In genomic region chr5:5271606-5272321, GRCh38 we compare ENCODE assay signal across 10 cellular contexts.
DNase-seq lines count a peak whose midpoint lies in the region; ATAC-seq and TF ChIP-seq lines count a peak whose summit lies in the region.
"Had no signal": no experiment of that assay in that cellular context is flagged by ENCODE, and none has a peak within 500 bp of the region (broad histone marks: within the 10 kb centered on the region; RNA-seq: fewer than 3 reads in every experiment).

No MANE protein-coding gene starts in this region.

- H3K4me1 ChIP-seq in sigmoid colon, result peaks cover 0 to 13% (median 12%) of the 10 kb centered on the region in 4 donors
- H3K4me1 ChIP-seq in naive thymus-derived CD4-positive, alpha-beta T cell (ENCODE audit: control insufficient read depth in 2 of 2, insufficient read depth in 2 of 2, low read length in 2 of 2), result no peaks in the 10 kb centered on the region

- no peak overlapping the region for H3K27ac Mint-ChIP-seq in naive thymus-derived CD4-positive, alpha-beta T cell

- intact Hi-C loops in sigmoid colon (cut with DNase I), result no loop called here
- intact Hi-C loops in naive thymus-derived CD4-positive, alpha-beta T cell (cut with micrococcal nuclease), result no loop called here

- peaks cover 0 to 26% (median 5%) of the 10 kb centered on the region in 5 donors for H3K27me3 Mint-ChIP-seq in naive thymus-derived CD4-positive, alpha-beta T cell

- 55 to 57% methylated on average over 13 of the region's 13 CpGs for WGBS in sigmoid colon, 2 donors

- TF ChIP-seq CTCF in foreskin fibroblast (IDR thresholded peaks at IDR 0.05; ENCODE audit: low read depth, low read length), result no peak
- TF ChIP-seq CTCF in sigmoid colon (IDR thresholded peaks at IDR 0.05), result no peak

- no peak for TF ChIP-seq POLR2A in sigmoid colon (IDR thresholded peaks at IDR 0.05)

- H3K27ac ChIP-seq in sigmoid colon, result no peak overlapping the region
- H3K27ac ChIP-seq in naive thymus-derived CD4-positive, alpha-beta T cell (ENCODE audit: low read depth, low read length), result no peak overlapping the region
- H3K27ac ChIP-seq: adrenal gland had no signal

- POLR2A ChIA-PET in naive thymus-derived CD4-positive, alpha-beta T cell (lab: Charles Lee), result no interaction called here

- no peaks in the 10 kb centered on the region for H3K36me3 ChIP-seq in sigmoid colon
- no peaks in the 10 kb centered on the region for H3K36me3 ChIP-seq in naive thymus-derived CD4-positive, alpha-beta T cell (ENCODE audit: control insufficient read depth in 2 of 3, insufficient read depth in 3 of 3, low read length in 3 of 3)
- H3K36me3 ChIP-seq: adrenal gland had no signal

- no peak for TF ChIP-seq EP300 in sigmoid colon (IDR thresholded peaks at IDR 0.05)

- no peaks in the 10 kb centered on the region for H3K9me3 ChIP-seq in sigmoid colon
- H3K9me3 ChIP-seq in naive thymus-derived CD4-positive, alpha-beta T cell (ENCODE audit: control insufficient read depth in 2 of 3, low read length in 3 of 3), result no peaks in the 10 kb centered on the region
- H3K9me3 ChIP-seq: adrenal gland had no signal

- DNase-seq in HT-29 (ENCODE audit: low spot score), result peak; percentile 14
- peak; percentile 52 for DNase-seq in SK-N-DZ (ENCODE audit: low spot score)
- DNase-seq in foreskin fibroblast, result no peak
- DNase-seq in sigmoid colon, result no peak
- DNase-seq in naive thymus-derived CD4-positive, alpha-beta T cell, result no peak
- no peak for DNase-seq in COLO668 (lab: John Stamatoyannopoulos, UW; ENCODE audit: unreplicated experiment)
- no peak for DNase-seq in NCI-H510A (lab: John Stamatoyannopoulos, UW)
- DNase-seq: activated CD4-positive, CD25-positive, alpha-beta regulatory T cell treated with anti-CD3 and anti-CD28 coated beads, Interleukin-2, amount 50 U/mL, for 72 hours had no signal

- no peaks in the 10 kb centered on the region for H3K36me3 Mint-ChIP-seq in naive thymus-derived CD4-positive, alpha-beta T cell

- ATAC-seq in naive thymus-derived CD4-positive, alpha-beta T cell, result no peak
- no peak for ATAC-seq in HG03565 (IDR thresholded peaks at IDR 0.05; ENCODE audit: unreplicated experiment)

- H3K27me3 ChIP-seq in sigmoid colon, result no peaks in the 10 kb centered on the region
- no peaks in the 10 kb centered on the region for H3K27me3 ChIP-seq in naive thymus-derived CD4-positive, alpha-beta T cell (ENCODE audit: control insufficient read depth in 2 of 2, insufficient read depth in 2 of 2, low read length in 2 of 2)
- H3K27me3 ChIP-seq: adrenal gland had no signal

- H3K4me1 Mint-ChIP-seq in naive thymus-derived CD4-positive, alpha-beta T cell, result no peaks in the 10 kb centered on the region

- no peak overlapping the region for H3K4me3 Mint-ChIP-seq in naive thymus-derived CD4-positive, alpha-beta T cell

- CTCF ChIA-PET in naive thymus-derived CD4-positive, alpha-beta T cell (lab: Charles Lee), result no interaction called here

- H3K4me3 ChIP-seq in foreskin fibroblast (ENCODE audit: low read depth in 1 of 2, low read length in 2 of 2) (peak overlapping the region; percentile 14 to 16), sigmoid colon (peak overlapping the region in 3 of 4 donors; percentile 0 to 21 (median 20))
- H3K4me3 ChIP-seq in naive thymus-derived CD4-positive, alpha-beta T cell (ENCODE audit: low read length), result no peak overlapping the region
- H3K4me3 ChIP-seq: adrenal gland had no signal

- peaks cover 0 to 12% (median 0%) of the 10 kb centered on the region in 11 donors for H3K9me3 Mint-ChIP-seq in naive thymus-derived CD4-positive, alpha-beta T cell

Comparison
In these comparisons a context has a peak if more than half of its experiments do, and no peak if none do; other contexts are left out.
1. DNase-seq: peak in HT-29 (single experiment) and SK-N-DZ (single experiment); none in foreskin fibroblast (0 of 2), sigmoid colon (single experiment), naive thymus-derived CD4-positive, alpha-beta T cell (0 of 9), COLO668 (single experiment) and NCI-H510A (single experiment).